Comparison of ENCODE assay signal across 7 cellular contexts in genomic region chr19:58439576-58440554, GRCh38. TPM values are rescaled to one million over a fixed set of nuclear protein-coding genes. Genes with fewer than 3 reads are reported as not detected.
DNase-seq lines count a peak whose midpoint lies in the region; ATAC-seq lines count a peak whose summit lies in the region.

TSS of gene ZNF132 (minus strand) at chr19:58440153. CDS start at chr19:58439821, 332 bp downstream.

- H3K4me3 ChIP-seq in muscle layer of colon (ENCODE audit: low read depth in 1 of 2, low read length in 2 of 2) = peak within 1 kb of the TSS; percentile 78 to 82

- peaks cover 28% of the 10 kb centered on the region for H3K4me1 Mint-ChIP-seq in activated T-cell treated with anti-CD3 and anti-CD28 coated beads, Interleukin-2, amount 50 U/mL, for 4 hours (ENCODE audit: low read depth)

- H3K27ac ChIP-seq in muscle layer of colon (ENCODE audit: low read depth, low read length) = peak within 1 kb of the TSS; percentile 63

- peak within 1 kb of the TSS; percentile 5 for H3K9ac ChIP-seq in muscle layer of colon (ENCODE audit: low read length)

- DNase-seq in NCI-H82 (lab: John Stamatoyannopoulos, UW) = peak; percentile 96
- DNase-seq in activated T-cell treated with anti-CD3 and anti-CD28 coated beads, Interleukin-2, amount 50 U/mL, for 4 hours = peak; percentile 90
- peak; percentile 81 to 90 for DNase-seq in stimulated activated CD8-positive, alpha-beta memory T cell treated with anti-CD3 and anti-CD28 coated beads, Interleukin-4, amount 100 ng/mL, for 4 hours (ENCODE audit: low read depth in 2 of 2, low spot score in 1 of 2)

- peaks cover 15% of the 10 kb centered on the region for H3K4me1 ChIP-seq in muscle layer of colon (ENCODE audit: insufficient read depth, low read length)

- H3K9me3 Mint-ChIP-seq in activated T-cell treated with anti-CD3 and anti-CD28 coated beads, Interleukin-2, amount 50 U/mL, for 4 hours = peaks cover 35% of the 10 kb centered on the region

- no peaks in the 10 kb centered on the region for H3K27me3 ChIP-seq in muscle layer of colon (ENCODE audit: control insufficient read depth in 1 of 2, insufficient read depth in 2 of 2, low read length in 2 of 2)

- H3K27me3 Mint-ChIP-seq in activated T-cell treated with anti-CD3 and anti-CD28 coated beads, Interleukin-2, amount 50 U/mL, for 4 hours (ENCODE audit: low read depth) = no peaks in the 10 kb centered on the region

- peaks cover 42% of the 10 kb centered on the region for H3K36me3 Mint-ChIP-seq in activated T-cell treated with anti-CD3 and anti-CD28 coated beads, Interleukin-2, amount 50 U/mL, for 4 hours (ENCODE audit: insufficient read depth)

- peaks cover 30% of the 10 kb centered on the region for H3K9me3 ChIP-seq in muscle layer of colon (ENCODE audit: low read length)

- ATAC-seq in GM18870 (IDR thresholded peaks at IDR 0.05; ENCODE audit: unreplicated experiment) (peak; percentile 95), HG03103 (IDR thresholded peaks at IDR 0.05; ENCODE audit: low read depth, unreplicated experiment) (peak; percentile 95), esophagus mucosa (peak; percentile 95)
- ATAC-seq in activated T-cell treated with anti-CD3 and anti-CD28 coated beads, Interleukin-2, amount 50 U/mL, for 4 hours = peak; percentile 99 to 100

- H3K4me3 Mint-ChIP-seq in activated T-cell treated with anti-CD3 and anti-CD28 coated beads, Interleukin-2, amount 50 U/mL, for 4 hours = peak within 1 kb of the TSS; percentile 94

- H3K36me3 ChIP-seq in muscle layer of colon (ENCODE audit: insufficient read depth, low read length) = peaks cover 23% of the 10 kb centered on the region

RNA-seq across cellular contexts. Expression of gene ZNF132, which starts in this region (rescaled TPM):
- total RNA-seq in activated T-cell treated with anti-CD3 and anti-CD28 coated beads, Interleukin-2, amount 50 U/mL, for 4 hours = 1 to 10 TPM; 1.0 to 1.8 (median 1.8) TPM
- 1.0 TPM for total RNA-seq in esophagus mucosa

Comparison
In these comparisons a context has a peak if more than half of its experiments do, and no peak if none do; other contexts are left out.
1. Peak in every context shown above with its lines: DNase-seq, ATAC-seq, H3K4me3 ChIP-seq and H3K27ac ChIP-seq.